Comparison of ENCODE assay signal across 24 cellular contexts in genomic region chr14:45819107-45819506, GRCh38.
"Had no signal": no experiment of that assay in that cellular context is flagged by ENCODE, and none has a peak within 500 bp of the region (broad histone marks: within the 10 kb centered on the region; RNA-seq: fewer than 3 reads in every experiment).

No MANE protein-coding gene starts in this region.

- H3K36me3 ChIP-seq: SJSA1 had no signal

- DNase-seq: Kasumi-1, MM.1S, NCI-H1092 treated with DMSO at 0.1 percent for 48 hours, NCI-H1436, NCI-H187, NCI-H2029, NCI-H2081 treated with DMSO at 0.1 percent for 48 hours, NCI-H2171, NCI-H226, NCI-H446, NCI-H510A, NCI-H524 treated with DMSO at 0.1 percent for 48 hours, NCI-H69, NCI-H774, Right ventricle myocardium superior, SIG-M5 had no signal

- H3K9ac ChIP-seq: KMS-11 had no signal

- H3K36me3 Mint-ChIP-seq: IgD-negative memory B cell had no signal

- H3K4me3 ChIP-seq: K562, SJSA1, SK-N-MC had no signal

- H3K27me3 Mint-ChIP-seq: IgD-negative memory B cell had no signal

- H3K4me3 Mint-ChIP-seq: IgD-negative memory B cell had no signal

- H3K4me2 ChIP-seq: KMS-11 had no signal

- H3K27me3 ChIP-seq: SJSA1 had no signal

- ATAC-seq: K562, Panc1 had no signal

- H3K27ac Mint-ChIP-seq: IgD-negative memory B cell had no signal

- H3K4me1 ChIP-seq: SJSA1 had no signal

- H3K9me3 ChIP-seq: SJSA1 had no signal

- H3K4me1 Mint-ChIP-seq: IgD-negative memory B cell had no signal

- H3K27ac ChIP-seq: HL-60, KMS-11, SJSA1, SK-N-MC had no signal

- FAIRE-seq: HTR-8/SVneo, K562 had no signal
